Comparison of ENCODE assay signal across 11 cellular contexts in the genomic region with DNA sequence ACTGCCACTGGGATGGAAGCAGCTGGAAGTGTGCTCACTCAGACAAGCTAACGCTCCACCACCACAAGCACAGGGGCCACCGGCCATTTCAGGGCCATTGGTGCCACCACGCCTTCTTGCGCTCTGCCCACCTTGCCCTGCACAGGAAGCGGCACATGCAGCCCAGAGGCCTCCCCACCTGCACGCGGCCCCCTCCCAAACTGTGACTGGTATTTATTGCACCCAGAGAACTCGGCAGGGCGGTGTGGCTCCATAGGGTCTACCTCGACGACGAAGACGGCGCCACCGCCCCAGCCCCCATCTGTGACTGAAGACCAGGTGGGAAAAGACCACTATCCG. TPM values are rescaled to one million over a fixed set of nuclear protein-coding genes. Genes with fewer than 3 reads are reported as not detected.
"Had no signal": no experiment of that assay in that cellular context is flagged by ENCODE, and none has a peak within 500 bp of the region (broad histone marks: within the 10 kb centered on the region; RNA-seq: fewer than 3 reads in every experiment).

No MANE protein-coding gene starts in this region.

RNA-seq across cellular contexts. Expression of gene RAB6C, which starts 58.8 kb away (rescaled TPM):
- total RNA-seq: left lobe of liver, left lung, lower leg skin, lower lobe of right lung, lung, mammary epithelial cell, mesenteric fat pad, myocyte had no signal
- polyA plus RNA-seq: hepatocyte, immature natural killer cell, keratinocyte had no signal
